11 cellular contexts compared by ENCODE assay signal in the genomic region with DNA sequence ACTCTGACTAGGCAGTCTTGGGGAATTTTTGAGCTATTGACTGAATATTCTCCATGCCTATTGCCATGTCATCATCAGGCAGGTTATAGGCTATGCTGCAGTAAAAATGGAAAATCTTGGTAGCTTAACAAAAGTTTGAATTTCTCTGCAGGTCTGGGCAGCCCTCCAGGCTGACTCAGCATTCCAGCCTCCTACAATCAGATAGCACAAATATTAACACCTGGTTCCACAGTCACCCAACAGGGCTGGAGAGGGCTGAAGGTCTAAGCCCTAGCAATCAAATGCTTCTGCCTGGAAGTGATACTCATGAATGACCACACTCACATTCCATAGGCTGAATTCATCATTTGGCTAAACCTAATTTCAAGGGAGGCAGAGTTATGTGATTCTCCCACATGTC. TPM values are rescaled to one million over a fixed set of nuclear protein-coding genes. Genes with fewer than 3 reads are reported as not detected.
DNase-seq lines count a peak whose midpoint lies in the region; ATAC-seq and TF ChIP-seq lines count a peak whose summit lies in the region.
"Had no signal": no experiment of that assay in that cellular context is flagged by ENCODE, and none has a peak within 500 bp of the region (broad histone marks: within the 10 kb centered on the region; RNA-seq: fewer than 3 reads in every experiment).

No MANE protein-coding gene starts in this region.

- H3K4me1 ChIP-seq in smooth muscle cell (ENCODE audit: low read depth) (no peaks in the 10 kb centered on the region), aorta (ENCODE audit: control insufficient read depth in 1 of 2, insufficient read depth in 2 of 2, low read length in 2 of 2) (no peaks in the 10 kb centered on the region)

- no peak overlapping the region for H3K27ac Mint-ChIP-seq in activated CD4-positive, alpha-beta T cell treated with anti-CD3 and anti-CD28 coated beads, Interleukin-2, amount 10 ng/mL, durations not matched to agents 24 days and 14 days
- H3K27ac Mint-ChIP-seq: stimulated activated naive B cell treated with anti-CD40 and anti-IgM and Interleukin-4, amounts not matched to agents 10 μg/mL and 1 μg/mL and 100 μg/mL, for 72 hours had no signal

- intact Hi-C loops in activated CD4-positive, alpha-beta T cell treated with anti-CD3 and anti-CD28 coated beads, Interleukin-2, amount 10 ng/mL, durations not matched to agents 24 days and 14 days (cut with micrococcal nuclease), result no loop called here
- intact Hi-C loops in aorta (cut with DNase I), result no loop called here

- H3K4me2 ChIP-seq in smooth muscle cell, result peak overlapping the region; percentile 77

- H3K4me1 Mint-ChIP-seq in activated CD4-positive, alpha-beta T cell treated with anti-CD3 and anti-CD28 coated beads, Interleukin-2, amount 10 ng/mL, durations not matched to agents 24 days and 14 days, result no peaks in the 10 kb centered on the region

- TF ChIP-seq CTCF in smooth muscle cell (IDR thresholded peaks at IDR 0.05; ENCODE audit: borderline replicate concordance, insufficient read depth, poor library complexity, severe bottlenecking), result no peak

- H3K4me3 ChIP-seq in smooth muscle cell, result no peak overlapping the region
- no peak overlapping the region for H3K4me3 ChIP-seq in aorta (ENCODE audit: low read length in 2 of 2)
- H3K4me3 ChIP-seq: sigmoid colon had no signal

- H3K9me3 ChIP-seq in smooth muscle cell (replicated peaks; ENCODE audit: low read depth) (no peaks in the 10 kb centered on the region), aorta (ENCODE audit: control insufficient read depth, low read length) (peaks cover 2% of the 10 kb centered on the region)
- H3K9me3 ChIP-seq: sigmoid colon had no signal

- no peaks in the 10 kb centered on the region for H3K9me3 Mint-ChIP-seq in activated CD4-positive, alpha-beta T cell treated with anti-CD3 and anti-CD28 coated beads, Interleukin-2, amount 10 ng/mL, durations not matched to agents 24 days and 14 days
- H3K9me3 Mint-ChIP-seq: stimulated activated naive B cell treated with anti-CD40 and anti-IgM and Interleukin-4, amounts not matched to agents 10 μg/mL and 1 μg/mL and 100 μg/mL, for 72 hours had no signal

- H3K79me2 ChIP-seq in smooth muscle cell (ENCODE audit: low read depth), result no peaks in the 10 kb centered on the region

- H3F3A ChIP-seq in smooth muscle cell (ENCODE audit: low read depth), result peaks cover 9% of the 10 kb centered on the region

- peak overlapping the region; percentile 94 for H3K27ac ChIP-seq in smooth muscle cell (ENCODE audit: low read depth)
- H3K27ac ChIP-seq in aorta (ENCODE audit: low read depth in 1 of 2, low read length in 2 of 2), result no peak overlapping the region
- H3K27ac ChIP-seq: sigmoid colon had no signal

- H4K20me1 ChIP-seq in smooth muscle cell (ENCODE audit: low read depth), result no peaks in the 10 kb centered on the region

- no peak overlapping the region for H2AFZ ChIP-seq in smooth muscle cell (ENCODE audit: low read depth)

- no peak overlapping the region for H3K4me3 Mint-ChIP-seq in activated CD4-positive, alpha-beta T cell treated with anti-CD3 and anti-CD28 coated beads, Interleukin-2, amount 10 ng/mL, durations not matched to agents 24 days and 14 days
- H3K4me3 Mint-ChIP-seq: stimulated activated naive B cell treated with anti-CD40 and anti-IgM and Interleukin-4, amounts not matched to agents 10 μg/mL and 1 μg/mL and 100 μg/mL, for 72 hours had no signal

- ATAC-seq in HG02885 (IDR thresholded peaks at IDR 0.05; ENCODE audit: poor library complexity, unreplicated experiment), result no peak
- ATAC-seq in HG03565 (IDR thresholded peaks at IDR 0.05; ENCODE audit: unreplicated experiment), result no peak
- ATAC-seq in aorta (ENCODE audit: low FRiP score), result no peak

- H3K9ac ChIP-seq in smooth muscle cell (ENCODE audit: low read depth), result peak overlapping the region; percentile 77

- no peaks in the 10 kb centered on the region for H3K36me3 ChIP-seq in smooth muscle cell (ENCODE audit: low read depth)
- no peaks in the 10 kb centered on the region for H3K36me3 ChIP-seq in aorta (ENCODE audit: control insufficient read depth in 1 of 2, insufficient read depth in 2 of 2, low read length in 1 of 2)
- H3K36me3 ChIP-seq: sigmoid colon had no signal

- H3K27me3 ChIP-seq in smooth muscle cell (ENCODE audit: low read depth), result no peaks in the 10 kb centered on the region
- no peaks in the 10 kb centered on the region for H3K27me3 ChIP-seq in aorta (ENCODE audit: control insufficient read depth in 1 of 2, insufficient read depth in 2 of 2, low read length in 1 of 2)
- H3K27me3 ChIP-seq: sigmoid colon had no signal

- peaks cover 51% of the 10 kb centered on the region for H3K27me3 Mint-ChIP-seq in activated CD4-positive, alpha-beta T cell treated with anti-CD3 and anti-CD28 coated beads, Interleukin-2, amount 10 ng/mL, durations not matched to agents 24 days and 14 days
- H3K27me3 Mint-ChIP-seq: stimulated activated naive B cell treated with anti-CD40 and anti-IgM and Interleukin-4, amounts not matched to agents 10 μg/mL and 1 μg/mL and 100 μg/mL, for 72 hours had no signal

- no peaks in the 10 kb centered on the region for H3K36me3 Mint-ChIP-seq in activated CD4-positive, alpha-beta T cell treated with anti-CD3 and anti-CD28 coated beads, Interleukin-2, amount 10 ng/mL, durations not matched to agents 24 days and 14 days (ENCODE audit: low read depth)
- H3K36me3 Mint-ChIP-seq: stimulated activated naive B cell treated with anti-CD40 and anti-IgM and Interleukin-4, amounts not matched to agents 10 μg/mL and 1 μg/mL and 100 μg/mL, for 72 hours had no signal

- DNase-seq in H4 (ENCODE audit: low spot score), result peak; percentile 87
- peak; percentile 64 for DNase-seq in T1000 (lab: John Stamatoyannopoulos, UW)
- DNase-seq in hepatic stellate cell (ENCODE audit: low spot score), result peak; percentile 39
- DNase-seq in smooth muscle cell (lab: John Stamatoyannopoulos, UW; ENCODE audit: unreplicated experiment), result no peak
- no peak for DNase-seq in activated CD4-positive, alpha-beta T cell treated with anti-CD3 and anti-CD28 coated beads, Interleukin-2, amount 10 ng/mL, durations not matched to agents 24 days and 14 days
- DNase-seq in aorta, result no peak
- DNase-seq: NCI-H1092; sigmoid colon; stimulated activated naive B cell treated with anti-CD40 and anti-IgM and Interleukin-4, amounts not matched to agents 10 μg/mL and 1 μg/mL and 100 μg/mL, for 72 hours had no signal

RNA-seq across cellular contexts. Expression of gene PPP3CA, which starts 9.6 kb away (rescaled TPM):
- 34.5 and 36.8 TPM in 2 replicates for total RNA-seq in H4 (2014; rRNA removed; shearing (Covaris generic))
- total RNA-seq in smooth muscle cell (70.4 and 96.1 TPM in 2 replicates), aorta (10 to 100 TPM; 37.3 to 56.4 TPM)
- polyA plus RNA-seq in smooth muscle cell (16.2 and 18.6 TPM in 2 replicates), aorta (10 to 100 TPM in 1 of 2 donors, 1 to 10 TPM in 1; 6.8 to 12.1 TPM)
- total RNA-seq in activated CD4-positive, alpha-beta T cell treated with anti-CD3 and anti-CD28 coated beads, Interleukin-2, amount 10 ng/mL, durations not matched to agents 24 days and 14 days, result 6.3 and 7.1 TPM in 2 replicates

Comparison
In these comparisons a context has a peak if more than half of its experiments do, and no peak if none do; other contexts are left out.
1. DNase-seq: peak in H4 (single experiment), T1000 (single experiment) and hepatic stellate cell (single experiment); none in smooth muscle cell (single experiment), activated CD4-positive, alpha-beta T cell treated with anti-CD3 and anti-CD28 coated beads, Interleukin-2, amount 10 ng/mL, durations not matched to agents 24 days and 14 days (single experiment) and aorta (0 of 2).